Comparison of ENCODE assay signal across 9 cellular contexts in genomic region chr7:151275813-151276577, GRCh38. TPM values are rescaled to one million over a fixed set of nuclear protein-coding genes. Genes with fewer than 3 reads are reported as not detected.
DNase-seq lines count a peak whose midpoint lies in the region; ATAC-seq and TF ChIP-seq lines count a peak whose summit lies in the region.
"Had no signal": no experiment of that assay in that cellular context is flagged by ENCODE, and none has a peak within 500 bp of the region (broad histone marks: within the 10 kb centered on the region; RNA-seq: fewer than 3 reads in every experiment).

No MANE protein-coding gene starts in this region.

- no peak overlapping the region for H4K12ac ChIP-seq in trophoblast cell (ENCODE audit: low read depth, low read length)

- no peaks in the 10 kb centered on the region for H3K79me2 ChIP-seq in OCI-LY7 (ENCODE audit: insufficient read depth, low read depth, low read length)
- H3K79me2 ChIP-seq in trophoblast cell (ENCODE audit: control insufficient read depth, insufficient read depth, low read length, poor library complexity): no peaks in the 10 kb centered on the region

- no peaks in the 10 kb centered on the region for H4K20me1 ChIP-seq in OCI-LY7 (ENCODE audit: insufficient read depth, low read length)

- intact Hi-C loops in OCI-LY7 (cut with micrococcal nuclease; ENCODE audit: unreplicated experiment) (no loop called here), esophagus squamous epithelium (cut with DNase I) (no loop called here)

- H2BK120ac ChIP-seq in trophoblast cell (ENCODE audit: insufficient read depth, low read length, poor library complexity): no peak overlapping the region

- no peaks in the 10 kb centered on the region for H3K9me2 ChIP-seq in OCI-LY7 (ENCODE audit: insufficient read depth, low read length)

- H3K4me3 ChIP-seq in OCI-LY7 (ENCODE audit: low read depth, low read length, poor library complexity, severe bottlenecking) (peak overlapping the region; percentile 51), esophagus squamous epithelium (peak overlapping the region in 3 of 4 donors; percentile 34 to 68 (median 47)), skeletal muscle cell (ENCODE audit: low read depth, low read length) (peak overlapping the region; percentile 47), trophoblast cell (ENCODE audit: low read depth, low read length) (no peak overlapping the region)

- no peak for TF ChIP-seq POLR2A in esophagus squamous epithelium (IDR thresholded peaks at IDR 0.05)

- BruUV-seq in OCI-LY7 (replicated peaks; lab: Mats Ljungman, UMichigan): no TSS peak

- H3K9me3 ChIP-seq in OCI-LY7 (ENCODE audit: low read length) (no peaks in the 10 kb centered on the region), esophagus squamous epithelium (no peaks in the 10 kb centered on the region), trophoblast cell (ENCODE audit: insufficient read depth, low read depth, low read length) (peaks cover 2% of the 10 kb centered on the region)
- H3K9me3 ChIP-seq: spleen had no signal

- H3K27ac ChIP-seq in OCI-LY7 (ENCODE audit: low read depth, low read length, poor library complexity, severe bottlenecking) (no peak overlapping the region), esophagus squamous epithelium (peak overlapping the region in 2 of 4 donors; percentile 30 to 69), trophoblast cell (ENCODE audit: low read depth, low read length) (no peak overlapping the region)

- POLR2A ChIA-PET in OCI-LY7 (lab: Charles Lee): interaction anchor here (0.6 to 0.9 kb wide), 2 partner anchors 10 to 170 kb away, joined by 5 read pairs; no protein-coding TSS in a partner anchor

- H3K9ac ChIP-seq in trophoblast cell (ENCODE audit: low read length): no peak overlapping the region

- no peak overlapping the region for H4K8ac ChIP-seq in trophoblast cell (ENCODE audit: low read depth, low read length)

- no peak overlapping the region for H3K14ac ChIP-seq in trophoblast cell (ENCODE audit: low read length)

- WGBS in esophagus squamous epithelium, 2 donors: 13 to 19% methylated on average over 8 to 9 of the region's 10 CpGs
- no CpG with 5 or more reads among the region's 10 CpGs for WGBS in trophoblast cell (ENCODE audit: extremely low coverage, insufficient coverage, insufficient read length)

- H3K4me1 ChIP-seq in OCI-LY7 (ENCODE audit: insufficient read depth, low read length, poor library complexity, severe bottlenecking): peaks cover 12% of the 10 kb centered on the region
- H3K4me1 ChIP-seq in esophagus squamous epithelium: peaks cover 21 to 67% (median 25%) of the 10 kb centered on the region in 3 donors
- peaks cover 0 to 4% of the 10 kb centered on the region in 2 experiments for H3K4me1 ChIP-seq in trophoblast cell (ENCODE audit: control insufficient read depth in 1 of 2, insufficient read depth in 2 of 2, low read length in 2 of 2)

- no peak overlapping the region for H2BK12ac ChIP-seq in trophoblast cell (ENCODE audit: low read length)

- no peak overlapping the region for H2BK5ac ChIP-seq in trophoblast cell (ENCODE audit: low read depth, low read length, poor library complexity)

- no peak for ATAC-seq in HG03159 (IDR thresholded peaks at IDR 0.05; ENCODE audit: unreplicated experiment)

- H3K4me2 ChIP-seq in OCI-LY7 (ENCODE audit: low read length) (peak overlapping the region; percentile 61), trophoblast cell (ENCODE audit: low read length) (no peak overlapping the region)

- no peaks in the 10 kb centered on the region for H3K36me3 ChIP-seq in OCI-LY7 (ENCODE audit: insufficient read depth, low read length)
- no peaks in the 10 kb centered on the region for H3K36me3 ChIP-seq in esophagus squamous epithelium
- no peaks in the 10 kb centered on the region for H3K36me3 ChIP-seq in trophoblast cell (ENCODE audit: control insufficient read depth in 1 of 2, insufficient read depth in 2 of 2, low read length in 2 of 2)
- H3K36me3 ChIP-seq: spleen had no signal

- no peak overlapping the region for H3K23ac ChIP-seq in trophoblast cell (ENCODE audit: low read length)

- H3K79me1 ChIP-seq in trophoblast cell (ENCODE audit: low read length): no peaks in the 10 kb centered on the region

- no peak overlapping the region for H3K18ac ChIP-seq in trophoblast cell (ENCODE audit: low read length)

- DNase-seq in NCI-H510A treated with DMSO at 0.1 percent for 48 hours (lab: John Stamatoyannopoulos, UW): peak; percentile 0
- DNase-seq in NCI-H510A (lab: John Stamatoyannopoulos, UW): no peak
- no peak for DNase-seq in OCI-LY7 (ENCODE audit: low spot score)
- no peak for DNase-seq in esophagus squamous epithelium (lab: John Stamatoyannopoulos, UW)
- no peak for DNase-seq in skeletal muscle cell (ENCODE audit: low read depth)
- no peak for DNase-seq in trophoblast cell
- no peak for DNase-seq in NCI-H2227 treated with DMSO at 0.1 percent for 48 hours (lab: John Stamatoyannopoulos, UW)
- DNase-seq: spleen had no signal

- H3K27me3 ChIP-seq in esophagus squamous epithelium (peaks cover 0 to 38% (median 0%) of the 10 kb centered on the region in 4 donors), trophoblast cell (ENCODE audit: insufficient read depth, low read length) (peaks cover 4% of the 10 kb centered on the region)

- CTCF ChIA-PET in OCI-LY7 (lab: Charles Lee; ENCODE audit: unreplicated experiment): no interaction called here

- H2AK5ac ChIP-seq in trophoblast cell (ENCODE audit: low read length): no peak overlapping the region

- TF ChIP-seq CTCF in OCI-LY7 (conservative IDR thresholded peaks at IDR 0.05; ENCODE audit: low read length) (no peak), esophagus squamous epithelium (IDR thresholded peaks at IDR 0.05) (no peak)

- no peak overlapping the region for H3K4ac ChIP-seq in trophoblast cell (ENCODE audit: low read depth, low read length)

- no peak overlapping the region for H4K91ac ChIP-seq in trophoblast cell (ENCODE audit: low read depth, low read length)

- H2AFZ ChIP-seq in OCI-LY7 (ENCODE audit: low read length): no peak overlapping the region
- H2AFZ ChIP-seq in trophoblast cell (ENCODE audit: insufficient read depth, low read length, poor library complexity): no peak overlapping the region

RNA-seq across cellular contexts. Expression of gene SMARCD3, which starts 27.5 kb away (rescaled TPM):
- 1.5 and 2.5 TPM in 2 replicates for total RNA-seq in OCI-LY7 (2014; rRNA removed; shearing (Covaris generic))
- total RNA-seq in OCI-LY7 (2022) (1.5 and 1.9 TPM in 2 replicates), esophagus squamous epithelium (10 to 100 TPM in 1 of 4 donors, 1 to 10 TPM in 3; 2.5 to 11.6 (median 6.3) TPM)
- 11.3 and 11.7 TPM in 2 replicates for polyA plus RNA-seq in trophoblast cell (2013)

RNA-seq across cellular contexts. Expression of gene CHPF2, which starts 43.7 kb away (rescaled TPM):
- total RNA-seq in OCI-LY7 (2014; rRNA removed; shearing (Covaris generic)): 19.8 and 27.0 TPM in 2 replicates
- total RNA-seq in OCI-LY7 (2022) (29.8 and 34.2 TPM in 2 replicates), esophagus squamous epithelium (10 to 100 TPM; 21.8 to 23.5 (median 22.3) TPM)
- 22.6 and 24.6 TPM in 2 replicates for polyA plus RNA-seq in trophoblast cell (2013)

RNA-seq across cellular contexts. Expression of gene ABCF2, which starts 49.0 kb away (rescaled TPM):
- 30.7 and 31.8 TPM in 2 replicates for total RNA-seq in OCI-LY7 (2014; rRNA removed; shearing (Covaris generic))
- total RNA-seq in OCI-LY7 (2022): 28.6 and 44.9 TPM in 2 replicates
- total RNA-seq in esophagus squamous epithelium: 10 to 100 TPM; 27.0 to 44.7 (median 40.5) TPM
- 25.9 and 26.8 TPM in 2 replicates for polyA plus RNA-seq in trophoblast cell (2013)
